Comparison of ENCODE assay signal across 19 cellular contexts in genomic region chr1:228921473-228921872, GRCh38.
DNase-seq lines count a peak whose midpoint lies in the region; ATAC-seq and TF ChIP-seq lines count a peak whose summit lies in the region.
"Had no signal": no experiment of that assay in that cellular context is flagged by ENCODE, and none has a peak within 500 bp of the region (broad histone marks: within the 10 kb centered on the region; RNA-seq: fewer than 3 reads in every experiment).

No MANE protein-coding gene starts in this region.

- peaks cover 5% of the 10 kb centered on the region for H3K9me3 Mint-ChIP-seq in activated CD4-positive, alpha-beta T cell treated with anti-CD3 and anti-CD28 coated beads for 36 hours (ENCODE audit: low read depth)

- POLR2A ChIA-PET in activated CD4-positive, alpha-beta T cell treated with anti-CD3 and anti-CD28 coated beads for 36 hours (lab: Charles Lee): no interaction called here

- no peak overlapping the region for H3K4me3 ChIP-seq in effector memory CD4-positive, alpha-beta T cell (ENCODE audit: insufficient read depth, low read depth, low read length, poor library complexity, severe bottlenecking)
- H3K4me3 ChIP-seq in uterus: no peak overlapping the region
- H3K4me3 ChIP-seq: ovary, suprapubic skin had no signal

- no peaks in the 10 kb centered on the region for H3K4me1 ChIP-seq in effector memory CD4-positive, alpha-beta T cell (ENCODE audit: control insufficient read depth, insufficient read depth, low read length, poor library complexity, severe bottlenecking)
- no peaks in the 10 kb centered on the region for H3K4me1 ChIP-seq in uterus
- H3K4me1 ChIP-seq: suprapubic skin had no signal

- TF ChIP-seq POLR2A in uterus (IDR thresholded peaks at IDR 0.05): no peak

- no peak for ATAC-seq in activated CD4-positive, alpha-beta T cell treated with anti-CD3 and anti-CD28 coated beads for 36 hours

- no peaks in the 10 kb centered on the region for H3K4me1 Mint-ChIP-seq in activated CD4-positive, alpha-beta T cell treated with anti-CD3 and anti-CD28 coated beads for 36 hours

- no peaks in the 10 kb centered on the region for H3K9me3 ChIP-seq in effector memory CD4-positive, alpha-beta T cell (ENCODE audit: control insufficient read depth, low read length)
- H3K9me3 ChIP-seq in uterus: no peaks in the 10 kb centered on the region
- H3K9me3 ChIP-seq: ovary, suprapubic skin had no signal

- peak; percentile 68 to 81 for DNase-seq in AML-193 (lab: John Stamatoyannopoulos, UW)
- peak; percentile 44 for DNase-seq in GF-D8 (lab: John Stamatoyannopoulos, UW)
- peak; percentile 44 for DNase-seq in SKM-1 (lab: John Stamatoyannopoulos, UW; ENCODE audit: unreplicated experiment)
- peak; percentile 64 for DNase-seq in medulla oblongata (ENCODE audit: extremely low spot score)
- no peak for DNase-seq in activated CD4-positive, alpha-beta T cell treated with anti-CD3 and anti-CD28 coated beads for 36 hours
- DNase-seq in effector memory CD4-positive, alpha-beta T cell: no peak
- no peak for DNase-seq in uterus
- no peak for DNase-seq in kidney tubule cell (ENCODE audit: low spot score)
- DNase-seq: activated naive CD4-positive, alpha-beta T cell treated with Interleukin-2 at 50 U/mL for 16 hours; activated T-cell treated with anti-CD3 and anti-CD28 coated beads for 4 hours; cortex of kidney; GOT3; KG1; NCI-H82; ovary; stimulated activated CD4-positive, alpha-beta T cell treated with anti-CD3 and anti-CD28 coated beads, Interleukin-4, amount 100 ng/mL, for 4 hours; stimulated activated CD8-positive, alpha-beta memory T cell treated with anti-CD3 and anti-CD28 coated beads, Interleukin-4, amount 100 ng/mL, for 48 hours had no signal

- no peaks in the 10 kb centered on the region for H3K36me3 ChIP-seq in effector memory CD4-positive, alpha-beta T cell (ENCODE audit: control insufficient read depth, insufficient read depth, low read length)
- no peaks in the 10 kb centered on the region for H3K36me3 ChIP-seq in uterus
- H3K36me3 ChIP-seq: ovary, suprapubic skin had no signal

- intact Hi-C loops in activated CD4-positive, alpha-beta T cell treated with anti-CD3 and anti-CD28 coated beads for 36 hours (cut with DNase I, micrococcal nuclease): loop anchor here in 1 of 2 experiments (10.0 kb wide), 1 partner anchor 187 kb away; the partner anchor contains the start of gene RHOU
- intact Hi-C loops in uterus (cut with DNase I; ENCODE audit: low total_unique reads): no loop called here

- H3K36me3 Mint-ChIP-seq in activated CD4-positive, alpha-beta T cell treated with anti-CD3 and anti-CD28 coated beads for 36 hours (ENCODE audit: low read depth): no peaks in the 10 kb centered on the region

- no peak overlapping the region for H3K27ac ChIP-seq in effector memory CD4-positive, alpha-beta T cell (ENCODE audit: insufficient read depth, low read length, poor library complexity, severe bottlenecking)
- H3K27ac ChIP-seq in uterus: no peak overlapping the region
- H3K27ac ChIP-seq: ovary, suprapubic skin had no signal

- no peak overlapping the region for H3K27ac Mint-ChIP-seq in activated CD4-positive, alpha-beta T cell treated with anti-CD3 and anti-CD28 coated beads for 36 hours

- H3K27me3 Mint-ChIP-seq in activated CD4-positive, alpha-beta T cell treated with anti-CD3 and anti-CD28 coated beads for 36 hours: peaks cover 2% of the 10 kb centered on the region

- no peaks in the 10 kb centered on the region for H3K27me3 ChIP-seq in effector memory CD4-positive, alpha-beta T cell (replicated peaks; ENCODE audit: control insufficient read depth, insufficient read depth, low read length, poor library complexity, severe bottlenecking)
- H3K27me3 ChIP-seq in uterus: no peaks in the 10 kb centered on the region
- H3K27me3 ChIP-seq: ovary, suprapubic skin had no signal

- CTCF ChIA-PET in activated CD4-positive, alpha-beta T cell treated with anti-CD3 and anti-CD28 coated beads for 36 hours (lab: Charles Lee): interaction anchor here (1.7 kb wide), 1 partner anchor 258 kb away, joined by 7 read pairs; no protein-coding TSS in a partner anchor

- no peak for TF ChIP-seq CTCF in uterus (IDR thresholded peaks at IDR 0.05)

- no peak overlapping the region for H3K4me3 Mint-ChIP-seq in activated CD4-positive, alpha-beta T cell treated with anti-CD3 and anti-CD28 coated beads for 36 hours
- H3K4me3 Mint-ChIP-seq: brain had no signal

Comparison
In these comparisons a context has a peak if more than half of its experiments do, and no peak if none do; other contexts are left out.
1. DNase-seq: peak in AML-193 (2 of 2), GF-D8 (single experiment), SKM-1 (single experiment) and medulla oblongata (single experiment); none in activated CD4-positive, alpha-beta T cell treated with anti-CD3 and anti-CD28 coated beads for 36 hours (single experiment), effector memory CD4-positive, alpha-beta T cell (0 of 3), uterus (0 of 2) and kidney tubule cell (single experiment).